9 cellular contexts compared by ENCODE assay signal in genomic region chrX:107119281-107119680, GRCh38. TPM values are rescaled to one million over a fixed set of nuclear protein-coding genes. Genes with fewer than 3 reads are reported as not detected.
A peak's percentile ranks its signal among the peaks of the same experiment; 100 is the strongest.
DNase-seq lines count a peak whose midpoint lies in the region; ATAC-seq and TF ChIP-seq lines count a peak whose summit lies in the region.
"Had no signal": no experiment of that assay in that cellular context is flagged by ENCODE, and none has a peak within 500 bp of the region (broad histone marks: within the 10 kb centered on the region; RNA-seq: fewer than 3 reads in every experiment).

No MANE protein-coding gene starts in this region.

- TF ChIP-seq EP300 in gastroesophageal sphincter (IDR thresholded peaks at IDR 0.05), result no peak

- TF ChIP-seq CTCF in gastroesophageal sphincter (IDR thresholded peaks at IDR 0.05) (no peak), adrenal gland (IDR thresholded peaks at IDR 0.05) (no peak)

- CTCF ChIA-PET in activated CD4-positive, alpha-beta memory T cell treated with anti-CD3 and anti-CD28 coated beads for 36 hours (lab: Charles Lee), result no interaction called here

- H3K4me3 ChIP-seq in gastroesophageal sphincter, result peak overlapping the region; percentile 67 to 72
- H3K4me3 ChIP-seq in adrenal gland, result peak overlapping the region in 1 of 4 donors; percentile 51

- H3K27ac ChIP-seq in gastroesophageal sphincter (peak overlapping the region in 1 of 4 donors; percentile 69), adrenal gland (peak overlapping the region in 1 of 5 donors; percentile 2)

- H3K9me3 Mint-ChIP-seq in activated CD4-positive, alpha-beta T cell treated with anti-CD3 and anti-CD28 coated beads, Interleukin-2, amount 10 ng/mL, durations not matched to agents 24 days and 14 days, result no peaks in the 10 kb centered on the region
- H3K9me3 Mint-ChIP-seq in activated CD4-positive, alpha-beta memory T cell treated with anti-CD3 and anti-CD28 coated beads for 36 hours, result no peaks in the 10 kb centered on the region
- no peaks in the 10 kb centered on the region for H3K9me3 Mint-ChIP-seq in stimulated activated memory B cell treated with anti-CD40 and anti-IgM and Interleukin-4, amounts not matched to agents 10 μg/mL and 1 μg/mL and 100 μg/mL, for 72 hours
- H3K9me3 Mint-ChIP-seq: GM23338 had no signal

- H3K4me1 ChIP-seq in gastroesophageal sphincter, result peaks cover 0 to 15% (median 0%) of the 10 kb centered on the region in 3 donors
- H3K4me1 ChIP-seq in adrenal gland (replicated peaks in 1 of 2), result peaks cover 0 to 6% of the 10 kb centered on the region in 2 donors

- H3K4me3 Mint-ChIP-seq in activated CD4-positive, alpha-beta T cell treated with anti-CD3 and anti-CD28 coated beads, Interleukin-2, amount 10 ng/mL, durations not matched to agents 24 days and 14 days, result peak overlapping the region; percentile 97
- H3K4me3 Mint-ChIP-seq in activated CD4-positive, alpha-beta memory T cell treated with anti-CD3 and anti-CD28 coated beads for 36 hours, result peak overlapping the region; percentile 96
- H3K4me3 Mint-ChIP-seq in stimulated activated memory B cell treated with anti-CD40 and anti-IgM and Interleukin-4, amounts not matched to agents 10 μg/mL and 1 μg/mL and 100 μg/mL, for 72 hours, result peak overlapping the region; percentile 100

- no peaks in the 10 kb centered on the region for H3K27me3 Mint-ChIP-seq in activated CD4-positive, alpha-beta T cell treated with anti-CD3 and anti-CD28 coated beads, Interleukin-2, amount 10 ng/mL, durations not matched to agents 24 days and 14 days
- no peaks in the 10 kb centered on the region for H3K27me3 Mint-ChIP-seq in activated CD4-positive, alpha-beta memory T cell treated with anti-CD3 and anti-CD28 coated beads for 36 hours
- no peaks in the 10 kb centered on the region for H3K27me3 Mint-ChIP-seq in stimulated activated memory B cell treated with anti-CD40 and anti-IgM and Interleukin-4, amounts not matched to agents 10 μg/mL and 1 μg/mL and 100 μg/mL, for 72 hours

- intact Hi-C loops in activated CD4-positive, alpha-beta T cell treated with anti-CD3 and anti-CD28 coated beads, Interleukin-2, amount 10 ng/mL, durations not matched to agents 24 days and 14 days (cut with micrococcal nuclease), result loop anchor here (2.0 to 10.0 kb wide), 4 partner anchors 38 to 634 kb away; partner anchors contain the start of genes DNAAF6, NUP62CL and PRPS1
- intact Hi-C loops in activated CD4-positive, alpha-beta memory T cell treated with anti-CD3 and anti-CD28 coated beads for 36 hours (cut with micrococcal nuclease), result loop anchor here (2.0 kb wide), 2 partner anchors 120 to 972 kb away; partner anchors contain the start of genes ATG4A and PSMD10
- intact Hi-C loops in adrenal gland (cut with DNase I), result no loop called here

- DNase-seq in activated CD4-positive, alpha-beta T cell treated with anti-CD3 and anti-CD28 coated beads, Interleukin-2, amount 10 ng/mL, durations not matched to agents 24 days and 14 days, result no peak
- no peak for DNase-seq in activated CD4-positive, alpha-beta T cell treated with anti-CD3 and anti-CD28 coated beads for 4 hours
- no peak for DNase-seq in activated CD4-positive, alpha-beta memory T cell treated with anti-CD3 and anti-CD28 coated beads for 36 hours
- DNase-seq in NCI-H2227 (lab: John Stamatoyannopoulos, UW; ENCODE audit: unreplicated experiment) (no peak), adrenal gland (no peak), NCI-H345 treated with DMSO at 0.1 percent for 48 hours (lab: John Stamatoyannopoulos, UW; ENCODE audit: unreplicated experiment) (no peak)

- WGBS in gastroesophageal sphincter (ENCODE audit: low coverage in 1 of 2), 2 donors, result 67 to 100% methylated on average over 1 of the region's 1 CpG
- 52 to 71% (median 64%) methylated on average over 1 of the region's 1 CpG for WGBS in adrenal gland, 4 donors

- POLR2A ChIA-PET in activated CD4-positive, alpha-beta memory T cell treated with anti-CD3 and anti-CD28 coated beads for 36 hours (lab: Charles Lee), result interaction anchor here (1.2 kb wide), 1 partner anchor 87 kb away, joined by 3 read pairs; the partner anchor contains the start of genes DNAAF6 and NUP62CL

- H3K4me1 Mint-ChIP-seq in activated CD4-positive, alpha-beta T cell treated with anti-CD3 and anti-CD28 coated beads, Interleukin-2, amount 10 ng/mL, durations not matched to agents 24 days and 14 days, result peaks cover 18% of the 10 kb centered on the region
- peaks cover 25% of the 10 kb centered on the region for H3K4me1 Mint-ChIP-seq in activated CD4-positive, alpha-beta memory T cell treated with anti-CD3 and anti-CD28 coated beads for 36 hours (ENCODE audit: low read depth)
- H3K4me1 Mint-ChIP-seq in stimulated activated memory B cell treated with anti-CD40 and anti-IgM and Interleukin-4, amounts not matched to agents 10 μg/mL and 1 μg/mL and 100 μg/mL, for 72 hours, result peaks cover 21% of the 10 kb centered on the region

- H3K36me3 Mint-ChIP-seq in activated CD4-positive, alpha-beta T cell treated with anti-CD3 and anti-CD28 coated beads, Interleukin-2, amount 10 ng/mL, durations not matched to agents 24 days and 14 days (ENCODE audit: low read depth), result peaks cover 30% of the 10 kb centered on the region
- peaks cover 17% of the 10 kb centered on the region for H3K36me3 Mint-ChIP-seq in activated CD4-positive, alpha-beta memory T cell treated with anti-CD3 and anti-CD28 coated beads for 36 hours
- peaks cover 20% of the 10 kb centered on the region for H3K36me3 Mint-ChIP-seq in stimulated activated memory B cell treated with anti-CD40 and anti-IgM and Interleukin-4, amounts not matched to agents 10 μg/mL and 1 μg/mL and 100 μg/mL, for 72 hours

- H3K27ac Mint-ChIP-seq in activated CD4-positive, alpha-beta T cell treated with anti-CD3 and anti-CD28 coated beads, Interleukin-2, amount 10 ng/mL, durations not matched to agents 24 days and 14 days, result peak overlapping the region; percentile 97
- H3K27ac Mint-ChIP-seq in activated CD4-positive, alpha-beta memory T cell treated with anti-CD3 and anti-CD28 coated beads for 36 hours, result peak overlapping the region; percentile 93
- peak overlapping the region; percentile 96 for H3K27ac Mint-ChIP-seq in stimulated activated memory B cell treated with anti-CD40 and anti-IgM and Interleukin-4, amounts not matched to agents 10 μg/mL and 1 μg/mL and 100 μg/mL, for 72 hours

- ATAC-seq in gastroesophageal sphincter, result no peak
- ATAC-seq in stimulated activated memory B cell treated with anti-CD40 and anti-IgM and Interleukin-4, amounts not matched to agents 10 μg/mL and 1 μg/mL and 100 μg/mL, for 72 hours, result no peak

- TF ChIP-seq POLR2A in gastroesophageal sphincter (IDR thresholded peaks at IDR 0.05) (no peak), adrenal gland (IDR thresholded peaks at IDR 0.05) (no peak)

- no peaks in the 10 kb centered on the region for H3K9me3 ChIP-seq in gastroesophageal sphincter
- no peaks in the 10 kb centered on the region for H3K9me3 ChIP-seq in adrenal gland (replicated peaks in 1 of 3)

- H3K27me3 ChIP-seq in gastroesophageal sphincter, result no peaks in the 10 kb centered on the region
- peaks cover 7% of the 10 kb centered on the region for H3K27me3 ChIP-seq in adrenal gland

- H3K36me3 ChIP-seq in gastroesophageal sphincter (peaks cover 0 to 23% of the 10 kb centered on the region in 2 donors), adrenal gland (replicated peaks in 1 of 2) (peaks cover 0 to 8% of the 10 kb centered on the region in 2 donors)

RNA-seq across cellular contexts. Expression of gene RBM41, which starts 0.7 kb away (rescaled TPM):
- 15.7 and 16.2 TPM in 2 replicates for total RNA-seq in activated CD4-positive, alpha-beta T cell treated with anti-CD3 and anti-CD28 coated beads, Interleukin-2, amount 10 ng/mL, durations not matched to agents 24 days and 14 days
- 10 to 100 TPM in 1 of 2 experiments, 1 to 10 TPM in 1; 9.5 to 11.4 TPM for total RNA-seq in activated CD4-positive, alpha-beta memory T cell treated with anti-CD3 and anti-CD28 coated beads for 36 hours
- 10 to 100 TPM; 16.9 to 29.9 (median 20.3) TPM for total RNA-seq in gastroesophageal sphincter
- total RNA-seq in adrenal gland, result 10 to 100 TPM in 7 of 8 donors, 1 to 10 TPM in 1; 9.1 to 41.8 (median 14.7) TPM
- polyA plus RNA-seq in adrenal gland, result 1 to 10 TPM; 4.2 to 7.8 (median 6.7) TPM

Comparison
In these comparisons a context has a peak if more than half of its experiments do, and no peak if none do; other contexts are left out.
1. intact Hi-C loops: an anchor here in activated CD4-positive, alpha-beta T cell treated with anti-CD3 and anti-CD28 coated beads, Interleukin-2, amount 10 ng/mL, durations not matched to agents 24 days and 14 days (2.0 to 10.0 kb wide) and activated CD4-positive, alpha-beta memory T cell treated with anti-CD3 and anti-CD28 coated beads for 36 hours (2.0 kb wide); none called in adrenal gland.